Comparison of ENCODE assay signal across 1 cellular context in genomic region chr12:7637641-7638040, GRCh38.
TF ChIP-seq lines count a peak whose summit lies in the region.

No MANE protein-coding gene starts in this region.

TF ChIP-seq in H1, 55 proteins besides CTCF, POLR2A, EP300 and RAD21:
- TF ChIP-seq SP4 (IDR thresholded peaks at IDR 0.05; ENCODE audit: low read length) = no peak
- no peak for TF ChIP-seq YY1 (IDR thresholded peaks at IDR 0.05; ENCODE audit: low read depth, low read length)
- no peak for TF ChIP-seq RXRA (IDR thresholded peaks at IDR 0.05; ENCODE audit: insufficient read depth, low read depth, low read length)
- no peak for TF ChIP-seq TBP (IDR thresholded peaks at IDR 0.05; ENCODE audit: low read depth, low read length)
- TF ChIP-seq CHD2 (IDR thresholded peaks at IDR 0.05; ENCODE audit: low read length) = no peak
- no peak for TF ChIP-seq EZH2 (IDR thresholded peaks at IDR 0.05; ENCODE audit: low read depth, low read length, severe bottlenecking)
- TF ChIP-seq TCF12 (IDR thresholded peaks at IDR 0.05; ENCODE audit: low read depth, low read length) = no peak
- TF ChIP-seq TEAD4 (IDR thresholded peaks at IDR 0.05; ENCODE audit: low read depth, low read length) = no peak
TF ChIP-seq in H1: peak in this region for 0.
